In genomic region chr17:74760404-74761105, GRCh38 we compare ENCODE assay signal across 1 cellular context.
A peak's percentile ranks its signal among the peaks of the same experiment; 100 is the strongest.
TF ChIP-seq lines count a peak whose summit lies in the region.

No MANE protein-coding gene starts in this region.

TF ChIP-seq in HEK293, 187 proteins besides CTCF, POLR2A, EP300 and RAD21 (continued from another document):
- TF ChIP-seq PRDM10 (tag by site-specific recombination; IDR thresholded peaks at IDR 0.05), result peak; percentile 61
- TF ChIP-seq GLIS1 (tag by site-specific recombination; IDR thresholded peaks at IDR 0.05), result peak; percentile 94
- TF ChIP-seq EGR2 (tag by site-specific recombination; IDR thresholded peaks at IDR 0.05; ENCODE audit: low read depth), result no peak
- TF ChIP-seq IKZF3 (tag by site-specific recombination; IDR thresholded peaks at IDR 0.05), result 0 out of 2 replicates have a peak, but pooled peaks have one; percentile 9
- no peak for TF ChIP-seq ZFP3 (tag by site-specific recombination; IDR thresholded peaks at IDR 0.05; ENCODE audit: low read depth)
